In the genomic region with DNA sequence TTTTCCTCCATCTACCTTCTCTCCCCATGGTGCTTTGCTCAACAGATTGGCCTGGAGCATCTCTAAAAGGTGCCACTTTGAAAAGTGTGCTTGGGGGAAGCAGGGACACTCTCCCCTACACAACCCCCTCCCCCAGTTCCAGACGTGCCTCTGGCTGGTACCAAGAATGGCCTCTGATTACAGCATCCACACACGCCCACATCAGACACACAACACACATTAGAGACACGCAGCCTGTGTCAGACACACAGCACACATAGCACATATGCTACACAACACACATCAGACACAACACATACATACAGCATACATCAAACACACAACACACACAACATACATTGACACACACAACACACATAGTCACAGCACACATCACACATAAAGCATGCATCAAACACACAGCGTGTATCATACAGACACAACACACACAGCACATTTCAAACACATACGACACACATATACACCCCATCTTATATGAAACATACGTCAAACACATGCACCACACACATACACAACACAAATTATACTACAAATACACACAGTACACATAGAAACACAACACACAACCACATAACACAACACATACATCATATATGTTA, we compare ENCODE assay signal across 21 cellular contexts.
A peak's percentile ranks its signal among the peaks of the same experiment; 100 is the strongest.
DNase-seq lines count a peak whose midpoint lies in the region; ATAC-seq and TF ChIP-seq lines count a peak whose summit lies in the region.
"Had no signal": no experiment of that assay in that cellular context is flagged by ENCODE, and none has a peak within 500 bp of the region (broad histone marks: within the 10 kb centered on the region; RNA-seq: fewer than 3 reads in every experiment).

No MANE protein-coding gene starts in this region.

- peak overlapping the region; percentile 75 for H3K27ac Mint-ChIP-seq in stimulated activated naive CD8-positive, alpha-beta T cell treated with anti-CD3 and anti-CD28 coated beads, Interleukin-15, Interleukin-2, amounts not matched to agents 100 ng/mL and 50 ng/mL, for 24 hours
- no peak overlapping the region for H3K27ac Mint-ChIP-seq in stimulated activated naive CD8-positive, alpha-beta T cell treated with anti-CD3 and anti-CD28 coated beads, Interleukin-15, amount 100 ng/mL, for 72 hours
- H3K27ac Mint-ChIP-seq: activated CD8-positive, alpha-beta memory T cell treated with anti-CD3 and anti-CD28 coated beads, Interleukin-2, amount 10 ng/mL, durations not matched to agents 7 days and 5 days; natural killer cell had no signal

- no peaks in the 10 kb centered on the region for H3K36me3 ChIP-seq in hepatocyte (replicated peaks; ENCODE audit: insufficient read depth, low read depth)
- H3K36me3 ChIP-seq in brain microvascular endothelial cell (replicated peaks) = no peaks in the 10 kb centered on the region
- H3K36me3 ChIP-seq in HAP-1 (replicated peaks) = no peaks in the 10 kb centered on the region
- H3K36me3 ChIP-seq: cardiac muscle cell, MG63 had no signal

- ATAC-seq in stimulated activated naive CD8-positive, alpha-beta T cell treated with anti-CD3 and anti-CD28 coated beads, Interleukin-15, amount 100 ng/mL, for 72 hours = no peak
- ATAC-seq: activated CD8-positive, alpha-beta memory T cell treated with anti-CD3 and anti-CD28 coated beads, Interleukin-2, amount 10 ng/mL, durations not matched to agents 7 days and 5 days; foreskin keratinocyte had no signal

- no peak overlapping the region for H2AFZ ChIP-seq in hepatocyte

- no peak overlapping the region for H3K4me3 Mint-ChIP-seq in stimulated activated naive CD8-positive, alpha-beta T cell treated with anti-CD3 and anti-CD28 coated beads, Interleukin-15, Interleukin-2, amounts not matched to agents 100 ng/mL and 50 ng/mL, for 24 hours
- no peak overlapping the region for H3K4me3 Mint-ChIP-seq in stimulated activated naive CD8-positive, alpha-beta T cell treated with anti-CD3 and anti-CD28 coated beads, Interleukin-15, amount 100 ng/mL, for 72 hours
- H3K4me3 Mint-ChIP-seq: activated CD8-positive, alpha-beta memory T cell treated with anti-CD3 and anti-CD28 coated beads, Interleukin-2, amount 10 ng/mL, durations not matched to agents 7 days and 5 days; memory B cell; natural killer cell had no signal

- 82% methylated on average over 6 of the region's 6 CpGs for WGBS in hepatocyte (ENCODE audit: low lambda C conversion rate, missing lambda C conversion rate)

- no peaks in the 10 kb centered on the region for H3K9me3 Mint-ChIP-seq in stimulated activated naive CD8-positive, alpha-beta T cell treated with anti-CD3 and anti-CD28 coated beads, Interleukin-15, Interleukin-2, amounts not matched to agents 100 ng/mL and 50 ng/mL, for 24 hours
- H3K9me3 Mint-ChIP-seq in stimulated activated naive CD8-positive, alpha-beta T cell treated with anti-CD3 and anti-CD28 coated beads, Interleukin-15, amount 100 ng/mL, for 72 hours = no peaks in the 10 kb centered on the region
- H3K9me3 Mint-ChIP-seq: memory B cell, natural killer cell had no signal

- TF ChIP-seq CTCF in hepatocyte (IDR thresholded peaks at IDR 0.05; ENCODE audit: poor library complexity) = no peak
- no peak for TF ChIP-seq CTCF in brain microvascular endothelial cell (IDR thresholded peaks at IDR 0.05; ENCODE audit: low read depth, low read length, missing control alignments)

- in situ Hi-C loops in brain microvascular endothelial cell (cut with HindIII; ENCODE audit: low pct_ligation_motif_present, low sequenced_read_pairs) = no loop called here
- in situ Hi-C loops in HAP-1 (cut with MboI; ENCODE audit: low sequenced_read_pairs) = no loop called here

- no peaks in the 10 kb centered on the region for H4K20me1 ChIP-seq in hepatocyte (ENCODE audit: insufficient read depth, poor library complexity, severe bottlenecking)

- H3K4me3 ChIP-seq in hepatocyte (no peak overlapping the region), brain microvascular endothelial cell (ENCODE audit: low read depth, low read length) (no peak overlapping the region), HAP-1 (no peak overlapping the region)
- H3K4me3 ChIP-seq: cardiac muscle cell, MG63 had no signal

- H3K4me1 ChIP-seq in hepatocyte (ENCODE audit: insufficient read depth) (peaks cover 21% of the 10 kb centered on the region), HAP-1 (peaks cover 11% of the 10 kb centered on the region)
- H3K4me1 ChIP-seq: foreskin keratinocyte had no signal

- no peak for DNase-seq in stimulated activated naive CD8-positive, alpha-beta T cell treated with anti-CD3 and anti-CD28 coated beads, Interleukin-15, amount 100 ng/mL, for 72 hours
- DNase-seq in hepatocyte (ENCODE audit: low spot score) = no peak
- peak; percentile 59 for DNase-seq in posterior vena cava (ENCODE audit: low spot score)
- DNase-seq in brain microvascular endothelial cell = no peak
- DNase-seq in HAP-1 (ENCODE audit: low spot score in 2 of 2) = no peak
- no peak for DNase-seq in NCI-H526 treated with DMSO at 0.1 percent for 48 hours (lab: John Stamatoyannopoulos, UW)
- no peak for DNase-seq in activated CD8-positive, alpha-beta memory T cell treated with anti-CD3 and anti-CD28 coated beads, Interleukin-2, amount 50 U/mL, for 48 hours
- DNase-seq: activated CD4-positive, CD25-positive, alpha-beta regulatory T cell treated with anti-CD3 and anti-CD28 coated beads, Interleukin-2, amount 50 U/mL, for 72 hours; activated CD8-positive, alpha-beta memory T cell treated with anti-CD3 and anti-CD28 coated beads, Interleukin-2, amount 10 ng/mL, durations not matched to agents 7 days and 5 days; foreskin keratinocyte; natural killer cell; NCI-H1436; NCI-H2171; NCI-H748 treated with DMSO at 0.1 percent for 48 hours; stimulated activated CD4-positive, alpha-beta T cell treated with anti-CD3 and anti-CD28 coated beads, Interleukin-4, amount 100 ng/mL, for 24 hours had no signal

- no peaks in the 10 kb centered on the region for H3K79me2 ChIP-seq in hepatocyte

- no peaks in the 10 kb centered on the region for H3K9me2 ChIP-seq in hepatocyte (replicated peaks; ENCODE audit: insufficient read depth)

- peaks cover 47% of the 10 kb centered on the region for H3K4me1 Mint-ChIP-seq in stimulated activated naive CD8-positive, alpha-beta T cell treated with anti-CD3 and anti-CD28 coated beads, Interleukin-15, Interleukin-2, amounts not matched to agents 100 ng/mL and 50 ng/mL, for 24 hours (ENCODE audit: low read depth)
- peaks cover 47% of the 10 kb centered on the region for H3K4me1 Mint-ChIP-seq in stimulated activated naive CD8-positive, alpha-beta T cell treated with anti-CD3 and anti-CD28 coated beads, Interleukin-15, amount 100 ng/mL, for 72 hours
- H3K4me1 Mint-ChIP-seq: natural killer cell had no signal

- peaks cover 4% of the 10 kb centered on the region for H3K27me3 Mint-ChIP-seq in stimulated activated naive CD8-positive, alpha-beta T cell treated with anti-CD3 and anti-CD28 coated beads, Interleukin-15, Interleukin-2, amounts not matched to agents 100 ng/mL and 50 ng/mL, for 24 hours
- H3K27me3 Mint-ChIP-seq in stimulated activated naive CD8-positive, alpha-beta T cell treated with anti-CD3 and anti-CD28 coated beads, Interleukin-15, amount 100 ng/mL, for 72 hours = peaks cover 3% of the 10 kb centered on the region
- H3K27me3 Mint-ChIP-seq: activated CD8-positive, alpha-beta memory T cell treated with anti-CD3 and anti-CD28 coated beads, Interleukin-2, amount 10 ng/mL, durations not matched to agents 7 days and 5 days had no signal

- no peaks in the 10 kb centered on the region for H3K36me3 Mint-ChIP-seq in stimulated activated naive CD8-positive, alpha-beta T cell treated with anti-CD3 and anti-CD28 coated beads, Interleukin-15, Interleukin-2, amounts not matched to agents 100 ng/mL and 50 ng/mL, for 24 hours (ENCODE audit: low read depth)
- H3K36me3 Mint-ChIP-seq: activated CD8-positive, alpha-beta memory T cell treated with anti-CD3 and anti-CD28 coated beads, Interleukin-2, amount 10 ng/mL, durations not matched to agents 7 days and 5 days; memory B cell; natural killer cell had no signal

- intact Hi-C loops in posterior vena cava (cut with DNase I) = no loop called here

- H3K9me3 ChIP-seq in hepatocyte (ENCODE audit: low read depth) (no peaks in the 10 kb centered on the region), HAP-1 (no peaks in the 10 kb centered on the region)
- H3K9me3 ChIP-seq: MG63 had no signal

- no peak overlapping the region for H3K4me2 ChIP-seq in hepatocyte

- H3K27ac ChIP-seq in hepatocyte (peak overlapping the region; percentile 89), brain microvascular endothelial cell (no peak overlapping the region)
- H3K27ac ChIP-seq: C4-2B, cardiac muscle cell, epithelial cell of prostate, foreskin keratinocyte had no signal

- H3K27me3 ChIP-seq in hepatocyte (no peaks in the 10 kb centered on the region), brain microvascular endothelial cell (replicated peaks) (no peaks in the 10 kb centered on the region), HAP-1 (ENCODE audit: low read depth) (peaks cover 6% of the 10 kb centered on the region)
- H3K27me3 ChIP-seq: cardiac muscle cell, foreskin keratinocyte, MG63 had no signal
